In genomic region chr5:61363715-61364114, GRCh38 we compare ENCODE assay signal across 18 cellular contexts. TPM values are rescaled to one million over a fixed set of nuclear protein-coding genes. Genes with fewer than 3 reads are reported as not detected.
DNase-seq lines count a peak whose midpoint lies in the region; ATAC-seq, FAIRE-seq and TF ChIP-seq lines count a peak whose summit lies in the region.
"Had no signal": no experiment of that assay in that cellular context is flagged by ENCODE, and none has a peak within 500 bp of the region (broad histone marks: within the 10 kb centered on the region; RNA-seq: fewer than 3 reads in every experiment).

No MANE protein-coding gene starts in this region.

- CTCF ChIA-PET in HepG2 (lab: Yijun Ruan, JAX; ENCODE audit: low intra/inter-chr PET ratio, low total read pairs): no interaction called here

- H3K27ac Mint-ChIP-seq in astrocyte (ENCODE audit: unreplicated experiment) (peak overlapping the region; percentile 53), endothelial cell (ENCODE audit: unreplicated experiment) (peak overlapping the region; percentile 46)
- H3K27ac Mint-ChIP-seq: CD4-positive, alpha-beta memory T cell had no signal

- intact Hi-C loops in HepG2 (cut with micrococcal nuclease; ENCODE audit: unreplicated experiment): no loop called here
- intact Hi-C loops in right lobe of liver (cut with DNase I): no loop called here

- POLR2A ChIA-PET in HepG2 (lab: Yijun Ruan, JAX): no interaction called here

- ATAC-seq in HepG2 (no peak), right lobe of liver (no peak)

- H3K4me3 Mint-ChIP-seq in astrocyte (ENCODE audit: unreplicated experiment): no peak overlapping the region
- H3K4me3 Mint-ChIP-seq in endothelial cell (ENCODE audit: unreplicated experiment): peak overlapping the region; percentile 35
- H3K4me3 Mint-ChIP-seq: CD14-positive monocyte had no signal

- no peak for TF ChIP-seq POLR2A in HepG2 (IDR thresholded peaks at IDR 0.05; ENCODE audit: insufficient read depth in 1 of 2, low read depth in 2 of 2, low read length in 2 of 2)
- TF ChIP-seq POLR2A in right lobe of liver (IDR thresholded peaks at IDR 0.05): no peak
- no peak for TF ChIP-seq POLR2A in tibial nerve (IDR thresholded peaks at IDR 0.05)

- no peaks in the 10 kb centered on the region for H3K9me2 ChIP-seq in MM.1S (replicated peaks; ENCODE audit: insufficient read depth, low read length)

- H3K4me2 ChIP-seq in HepG2 (ENCODE audit: low read depth, low read length): no peak overlapping the region
- no peak overlapping the region for H3K4me2 ChIP-seq in astrocyte (ENCODE audit: low read length)
- H3K4me2 ChIP-seq in MM.1S (ENCODE audit: low read depth, low read length): no peak overlapping the region
- H3K4me2 ChIP-seq: A549, BLaER1 had no signal

- H3K27ac ChIP-seq in HepG2 (ENCODE audit: extremely low read length, insufficient read depth, low read length): no peak overlapping the region
- no peak overlapping the region for H3K27ac ChIP-seq in right lobe of liver
- H3K27ac ChIP-seq in astrocyte (ENCODE audit: low read depth, low read length): no peak overlapping the region
- no peak overlapping the region for H3K27ac ChIP-seq in MM.1S (ENCODE audit: low read length)
- H3K27ac ChIP-seq in tibial nerve: no peak overlapping the region
- H3K27ac ChIP-seq: 22Rv1, A549, BLaER1 had no signal

- no peak for TF ChIP-seq CTCF in HepG2 (CRISPR knock-in tag; IDR thresholded peaks at IDR 0.05)
- TF ChIP-seq CTCF in right lobe of liver (IDR thresholded peaks at IDR 0.05): no peak
- TF ChIP-seq CTCF in astrocyte (IDR thresholded peaks at IDR 0.05; ENCODE audit: insufficient read depth, low read depth, low read length): no peak
- TF ChIP-seq CTCF in endothelial cell (IDR thresholded peaks at IDR 0.05; ENCODE audit: unreplicated experiment): no peak
- TF ChIP-seq CTCF in MM.1S (IDR thresholded peaks at IDR 0.05; ENCODE audit: low read length): no peak
- no peak for TF ChIP-seq CTCF in tibial nerve (IDR thresholded peaks at IDR 0.05)

- no peak overlapping the region for H3K4me3 ChIP-seq in HepG2 (replicated peaks in 1 of 3; ENCODE audit: insufficient read depth in 1 of 3, low read depth in 2 of 3, low read length in 3 of 3)
- H3K4me3 ChIP-seq in right lobe of liver: no peak overlapping the region
- H3K4me3 ChIP-seq in astrocyte (ENCODE audit: insufficient read depth, low read depth, low read length): no peak overlapping the region
- no peak overlapping the region for H3K4me3 ChIP-seq in MM.1S (ENCODE audit: low read length)
- no peak overlapping the region for H3K4me3 ChIP-seq in tibial nerve
- H3K4me3 ChIP-seq: A549, BLaER1, GM12878, HAP-1 had no signal

- no peak for TF ChIP-seq RAD21 in HepG2 (CRISPR knock-in tag; IDR thresholded peaks at IDR 0.05)

- H3K4me1 ChIP-seq in HepG2 (ENCODE audit: insufficient read depth, low read length): no peaks in the 10 kb centered on the region
- peaks cover 0 to 4% (median 0%) of the 10 kb centered on the region in 4 donors for H3K4me1 ChIP-seq in right lobe of liver
- H3K4me1 ChIP-seq in astrocyte (ENCODE audit: insufficient read depth, low read length): peaks cover 13% of the 10 kb centered on the region
- H3K4me1 ChIP-seq in MM.1S (ENCODE audit: low read length): no peaks in the 10 kb centered on the region
- H3K4me1 ChIP-seq in tibial nerve: peaks cover 0 to 37% (median 0%) of the 10 kb centered on the region in 4 donors
- H3K4me1 ChIP-seq: HAP-1 had no signal

- peaks cover 41% of the 10 kb centered on the region for H3K4me1 Mint-ChIP-seq in astrocyte (ENCODE audit: low read depth, unreplicated experiment)
- H3K4me1 Mint-ChIP-seq in endothelial cell (ENCODE audit: unreplicated experiment): peaks cover 30% of the 10 kb centered on the region

- H3K9ac ChIP-seq in HepG2 (ENCODE audit: insufficient read depth, low read depth, low read length): no peak overlapping the region
- H3K9ac ChIP-seq in astrocyte (ENCODE audit: low read length): no peak overlapping the region
- H3K9ac ChIP-seq in MM.1S (ENCODE audit: low read length): no peak overlapping the region
- H3K9ac ChIP-seq: BLaER1 had no signal

- DNase-seq in HepG2 (ENCODE audit: low spot score) (no peak), right lobe of liver (no peak), astrocyte (ENCODE audit: low read depth) (no peak), endothelial cell (ENCODE audit: low spot score) (no peak), MM.1S (no peak), tibial nerve (ENCODE audit: low spot score in 2 of 2) (no peak), SK-N-DZ (ENCODE audit: low spot score) (no peak)
- DNase-seq in activated CD4-positive, alpha-beta T cell treated with anti-CD3 and anti-CD28 coated beads, Interleukin-2, amount 50 U/mL, for 48 hours: no peak
- DNase-seq: COR-L47, DMS 273 treated with DMSO at 0.1 percent for 48 hours, DND-41 had no signal

- no peaks in the 10 kb centered on the region for H3K9me3 Mint-ChIP-seq in astrocyte (ENCODE audit: unreplicated experiment)
- H3K9me3 Mint-ChIP-seq in endothelial cell (ENCODE audit: unreplicated experiment): no peaks in the 10 kb centered on the region
- H3K9me3 Mint-ChIP-seq: CD4-positive, alpha-beta memory T cell had no signal

- TF ChIP-seq EP300 in HepG2 (IDR thresholded peaks at IDR 0.05; ENCODE audit: low read depth in 2 of 2, low read length in 2 of 2) (no peak), HepG2 (CRISPR knock-in tag; IDR thresholded peaks at IDR 0.05; ENCODE audit: borderline replicate concordance) (no peak), tibial nerve (IDR thresholded peaks at IDR 0.05) (no peak)

- no peaks in the 10 kb centered on the region for H3F3A ChIP-seq in MM.1S (ENCODE audit: insufficient read depth, low read length)

- BruUV-seq in HepG2 (replicated peaks; lab: Mats Ljungman, UMichigan): no TSS peak

- no peaks in the 10 kb centered on the region for H3K79me2 ChIP-seq in HepG2 (ENCODE audit: insufficient read depth, low read length)
- H3K79me2 ChIP-seq in astrocyte (ENCODE audit: insufficient read depth, low read length): peaks cover 97% of the 10 kb centered on the region
- peaks cover 7% of the 10 kb centered on the region; the same call in 1 of the 2 replicates for H3K79me2 ChIP-seq in MM.1S (ENCODE audit: low read length)

- peaks cover 11% of the 10 kb centered on the region for H3K36me3 Mint-ChIP-seq in astrocyte (ENCODE audit: low read depth, unreplicated experiment)
- peaks cover 26% of the 10 kb centered on the region for H3K36me3 Mint-ChIP-seq in endothelial cell (ENCODE audit: low read depth, unreplicated experiment)

- no peak for FAIRE-seq in HepG2 (lab: Jason Lieb, UNC)
- no peak for FAIRE-seq in astrocyte (lab: Jason Lieb, UNC)
- FAIRE-seq: A549, GM12878 had no signal

- H2AFZ ChIP-seq in HepG2 (ENCODE audit: low read length) (no peak overlapping the region), astrocyte (ENCODE audit: low read depth, low read length) (no peak overlapping the region), MM.1S (ENCODE audit: low read length) (no peak overlapping the region)

- H3K9me3 ChIP-seq in HepG2 (ENCODE audit: low read length) (no peaks in the 10 kb centered on the region), right lobe of liver (no peaks in the 10 kb centered on the region), astrocyte (ENCODE audit: insufficient read depth, low read depth, low read length) (no peaks in the 10 kb centered on the region), MM.1S (replicated peaks; ENCODE audit: insufficient read depth, low read length) (no peaks in the 10 kb centered on the region), tibial nerve (no peaks in the 10 kb centered on the region)
- H3K9me3 ChIP-seq: A549, BLaER1, HAP-1 had no signal

- H4K20me1 ChIP-seq in HepG2 (ENCODE audit: insufficient read depth, low read length) (no peaks in the 10 kb centered on the region), astrocyte (ENCODE audit: insufficient read depth, low read length) (peaks cover 93% of the 10 kb centered on the region), MM.1S (ENCODE audit: insufficient read depth, low read length) (no peaks in the 10 kb centered on the region)

- H3K27me3 Mint-ChIP-seq in astrocyte (ENCODE audit: low read depth, unreplicated experiment) (no peaks in the 10 kb centered on the region), endothelial cell (ENCODE audit: unreplicated experiment) (peaks cover 2% of the 10 kb centered on the region)
- H3K27me3 Mint-ChIP-seq: CD4-positive, alpha-beta memory T cell had no signal

- H3K36me3 ChIP-seq in HepG2 (replicated peaks in 1 of 2; ENCODE audit: control insufficient read depth in 1 of 2, insufficient read depth in 2 of 2, low read length in 2 of 2) (no peaks in the 10 kb centered on the region), right lobe of liver (no peaks in the 10 kb centered on the region), astrocyte (ENCODE audit: insufficient read depth, low read length) (no peaks in the 10 kb centered on the region), MM.1S (replicated peaks; ENCODE audit: insufficient read depth, low read length) (no peaks in the 10 kb centered on the region), tibial nerve (peaks cover 0 to 6% (median 0%) of the 10 kb centered on the region in 3 donors)
- H3K36me3 ChIP-seq: HAP-1 had no signal

- in situ Hi-C loops in HepG2 (cut with HindIII; ENCODE audit: extremely low pct_ligation_motif_present, low pct_unique_long_range_greater_than_20kb): no loop called here

- H3K27me3 ChIP-seq in HepG2 (ENCODE audit: control insufficient read depth in 1 of 2, insufficient read depth in 2 of 2, low read length in 2 of 2) (0 out of 5 replicates have a peak, but pooled peaks cover 0 to 1% of the 10 kb centered on the region in 2 experiments), right lobe of liver (no peaks in the 10 kb centered on the region), astrocyte (ENCODE audit: insufficient read depth, low read length) (no peaks in the 10 kb centered on the region), MM.1S (replicated peaks; ENCODE audit: insufficient read depth, low read length) (no peaks in the 10 kb centered on the region), tibial nerve (no peaks in the 10 kb centered on the region)
- H3K27me3 ChIP-seq: BLaER1 had no signal

RNA-seq across cellular contexts. Expression of gene ZSWIM6, which starts 31.7 kb away (rescaled TPM):
- total RNA-seq in HepG2 (2016; rRNA removed; fragmentation: Illumina TruSeq; extraction: Trizol) (0.82 and 0.83 TPM in 2 replicates), right lobe of liver (1 to 10 TPM; 2.8 to 7.2 (median 4.1) TPM), astrocyte (33.8 and 40.1 TPM in 2 replicates), endothelial cell (ENCODE audit: unreplicated experiment) (77.0 TPM), tibial nerve (10 to 100 TPM; 10.6 to 15.5 (median 13.7) TPM)
- total RNA-seq in HepG2 (2016; cell fraction: cytosol; rRNA removed; fragmentation: Illumina TruSeq; extraction: Trizol; ENCODE audit: low read depth): 0.91 and 0.97 TPM in 2 replicates
- 0.68 and 0.89 TPM in 2 replicates for total RNA-seq in HepG2 (2016; cell fraction: insoluble cytoplasmic fraction; rRNA removed; fragmentation: Illumina TruSeq; extraction: Trizol)
- total RNA-seq in HepG2 (2016; cell fraction: membrane; rRNA removed; fragmentation: Illumina TruSeq; extraction: Trizol): 0.43 and 0.45 TPM in 2 replicates
- 1.5 and 1.8 TPM in 2 replicates for total RNA-seq in HepG2 (2016; cell fraction: nucleus; rRNA removed; fragmentation: Illumina TruSeq; extraction: Trizol)
- polyA plus RNA-seq in HepG2 (2011; rRNA removed): 1.9 and 2.6 TPM in 2 replicates
- 1.2 and 1.5 TPM in 2 replicates for polyA plus RNA-seq in HepG2 (2011; cell fraction: cytosol; rRNA removed)
- polyA plus RNA-seq in HepG2 (2011; cell fraction: nucleus; rRNA removed): 4.2 and 4.3 TPM in 2 replicates
- 1.3 and 1.7 TPM in 2 replicates for polyA plus RNA-seq in HepG2 (2012)
- polyA plus RNA-seq in HepG2 (2016; cell fraction: cytosol; fragmentation: Illumina TruSeq; extraction: Trizol; ENCODE audit: low read depth): 0.05 TPM in 1 of 2 replicates, not detected in the other
- 0.93 and 1.0 TPM in 2 replicates for polyA plus RNA-seq in HepG2 (2016; cell fraction: insoluble cytoplasmic fraction; fragmentation: Illumina TruSeq; extraction: Trizol; ENCODE audit: low read depth)
- polyA plus RNA-seq in HepG2 (2016; cell fraction: membrane; fragmentation: Illumina TruSeq; extraction: Trizol; ENCODE audit: low read depth): 0.13 and 0.15 TPM in 2 replicates
- polyA plus RNA-seq in HepG2 (2016; cell fraction: nucleus; fragmentation: Illumina TruSeq; extraction: Trizol; ENCODE audit: insufficient read depth, low read depth): 3.2 and 3.3 TPM in 2 replicates
- 6.2 and 32.4 TPM in 2 replicates for polyA minus RNA-seq in HepG2 (2011; rRNA and poly(A)+ RNA removed; ENCODE audit: low replicate concordance)
- 2.8 and 3.3 TPM in 2 replicates for polyA minus RNA-seq in HepG2 (2011; cell fraction: cytosol; rRNA and poly(A)+ RNA removed)
- 5.5 and 7.1 TPM in 2 replicates for polyA minus RNA-seq in HepG2 (2011; cell fraction: nucleus; rRNA and poly(A)+ RNA removed)
- polyA plus RNA-seq in SK-N-DZ (2014; cell fraction: cytosol; rRNA removed): 18.2 and 19.6 TPM in 2 replicates
- 34.6 and 46.9 TPM in 2 replicates for polyA plus RNA-seq in SK-N-DZ (2014; cell fraction: nucleus; rRNA removed)
